18 cellular contexts compared by ENCODE assay signal in the genomic region with DNA sequence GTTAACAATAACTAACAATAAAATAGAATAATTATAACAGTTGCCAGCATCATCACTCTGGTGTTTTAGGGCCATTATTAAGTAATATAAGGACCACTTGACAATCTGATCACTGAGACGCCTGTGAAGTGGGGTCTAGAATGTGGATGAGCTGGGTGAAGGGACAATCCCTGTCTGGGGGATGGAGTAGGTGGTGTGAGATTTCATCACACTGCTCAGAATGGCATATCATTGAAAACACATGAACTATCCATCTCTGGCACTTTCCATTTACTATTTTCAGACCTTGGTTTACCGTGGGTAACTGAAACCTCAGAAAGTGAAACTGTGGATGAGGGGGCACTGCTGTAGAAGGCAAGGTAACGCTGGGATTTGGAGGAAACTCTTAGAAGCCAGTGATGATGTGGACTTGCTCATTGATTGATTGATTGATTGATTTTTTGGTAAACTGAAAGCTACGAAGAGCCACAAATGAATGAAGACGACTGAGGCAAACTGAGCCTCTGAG.
DNase-seq lines count a peak whose midpoint lies in the region; TF ChIP-seq lines count a peak whose summit lies in the region.
"Had no signal": no experiment of that assay in that cellular context is flagged by ENCODE, and none has a peak within 500 bp of the region (broad histone marks: within the 10 kb centered on the region; RNA-seq: fewer than 3 reads in every experiment).

No MANE protein-coding gene starts in this region.

- no peaks in the 10 kb centered on the region for H3K27me3 ChIP-seq in GM23248 (replicated peaks; ENCODE audit: insufficient read depth)
- H3K27me3 ChIP-seq in SJSA1 (replicated peaks): no peaks in the 10 kb centered on the region
- H3K27me3 ChIP-seq in A673 (replicated peaks; ENCODE audit: insufficient read depth, low read depth, low read length, poor library complexity): peaks cover 19% of the 10 kb centered on the region

- peak overlapping the region; percentile 88 for H3K27ac ChIP-seq in GM23248
- peak overlapping the region; percentile 84 for H3K27ac ChIP-seq in SJSA1
- no peak overlapping the region for H3K27ac ChIP-seq in A673 (ENCODE audit: low read depth, low read length, poor library complexity, severe bottlenecking)

- no peaks in the 10 kb centered on the region for H3K9me2 ChIP-seq in GM23248 (ENCODE audit: insufficient read depth)

- peak overlapping the region; percentile 57 for H3K27ac Mint-ChIP-seq in stimulated activated naive CD8-positive, alpha-beta T cell treated with anti-CD3 and anti-CD28 coated beads, Interleukin-15, Interleukin-2, amounts not matched to agents 100 ng/mL and 50 ng/mL, for 24 hours
- H3K27ac Mint-ChIP-seq: activated CD4-positive, alpha-beta T cell treated with anti-CD3 and anti-CD28 coated beads, Interleukin-2, amount 10 ng/mL, durations not matched to agents 24 days and 14 days; activated naive CD4-positive, alpha-beta T cell treated with anti-CD3 and anti-CD28 coated beads, Interleukin-2, amount 50 U/mL, for 24 hours; progenitor cell of endocrine pancreas; T-cell had no signal

- H3K9me3 Mint-ChIP-seq in stimulated activated naive CD8-positive, alpha-beta T cell treated with anti-CD3 and anti-CD28 coated beads, Interleukin-15, Interleukin-2, amounts not matched to agents 100 ng/mL and 50 ng/mL, for 24 hours: no peaks in the 10 kb centered on the region
- H3K9me3 Mint-ChIP-seq: activated CD4-positive, alpha-beta T cell treated with anti-CD3 and anti-CD28 coated beads, Interleukin-2, amount 10 ng/mL, durations not matched to agents 24 days and 14 days; activated naive CD4-positive, alpha-beta T cell treated with anti-CD3 and anti-CD28 coated beads, Interleukin-2, amount 50 U/mL, for 24 hours; nephron progenitor cell; T-cell had no signal

- in situ Hi-C loops in GM23248 (cut with MboI): no loop called here

- WGBS in GM23248 (ENCODE audit: low coverage in 1 of 2, low lambda C conversion rate in 2 of 2, missing lambda C conversion rate in 2 of 2), 2 experiments: 48 to 51% methylated on average over 5 of the region's 5 CpGs

- H3K4me2 ChIP-seq in GM23248 (ENCODE audit: unreplicated experiment): peak overlapping the region; percentile 64

- POLR2A ChIA-PET in A673 (lab: Charles Lee; ENCODE audit: low non-redundant PET): no interaction called here

- CTCF ChIA-PET in A673 (lab: Charles Lee): no interaction called here

- intact Hi-C loops in A673 (cut with micrococcal nuclease; ENCODE audit: unreplicated experiment): no loop called here

- H3K4me3 ChIP-seq in GM23248 (peak overlapping the region; percentile 20; the same call in 1 of the 2 replicates), SJSA1 (no peak overlapping the region), fibroblast of mammary gland (ENCODE audit: control insufficient read depth, low read depth, low read length) (no peak overlapping the region), A673 (ENCODE audit: low read depth, low read length, poor library complexity, severe bottlenecking) (no peak overlapping the region)

- H3K36me3 Mint-ChIP-seq in stimulated activated naive CD8-positive, alpha-beta T cell treated with anti-CD3 and anti-CD28 coated beads, Interleukin-15, Interleukin-2, amounts not matched to agents 100 ng/mL and 50 ng/mL, for 24 hours (ENCODE audit: low read depth): no peaks in the 10 kb centered on the region
- H3K36me3 Mint-ChIP-seq: activated naive CD4-positive, alpha-beta T cell treated with anti-CD3 and anti-CD28 coated beads, Interleukin-2, amount 50 U/mL, for 24 hours; T-cell had no signal

- TF ChIP-seq CTCF in fibroblast of mammary gland (conservative IDR thresholded peaks at IDR 0.05; ENCODE audit: control insufficient read depth, insufficient read depth, low read depth, low read length) (no peak), A673 (conservative IDR thresholded peaks at IDR 0.05; ENCODE audit: low read depth, low read length) (no peak)

- H3K9me3 ChIP-seq in GM23248 (ENCODE audit: low read depth) (no peaks in the 10 kb centered on the region), SJSA1 (replicated peaks) (no peaks in the 10 kb centered on the region), A673 (ENCODE audit: low read depth, low read length, poor library complexity, severe bottlenecking) (no peaks in the 10 kb centered on the region)
- H3K9me3 ChIP-seq: BE2C had no signal

- peak overlapping the region; percentile 1 for H3K4me3 Mint-ChIP-seq in stimulated activated naive CD8-positive, alpha-beta T cell treated with anti-CD3 and anti-CD28 coated beads, Interleukin-15, Interleukin-2, amounts not matched to agents 100 ng/mL and 50 ng/mL, for 24 hours
- H3K4me3 Mint-ChIP-seq: activated CD4-positive, alpha-beta T cell treated with anti-CD3 and anti-CD28 coated beads, Interleukin-2, amount 10 ng/mL, durations not matched to agents 24 days and 14 days; activated naive CD4-positive, alpha-beta T cell treated with anti-CD3 and anti-CD28 coated beads, Interleukin-2, amount 50 U/mL, for 24 hours; nephron progenitor cell; T-cell had no signal

- no peaks in the 10 kb centered on the region for H3K27me3 Mint-ChIP-seq in stimulated activated naive CD8-positive, alpha-beta T cell treated with anti-CD3 and anti-CD28 coated beads, Interleukin-15, Interleukin-2, amounts not matched to agents 100 ng/mL and 50 ng/mL, for 24 hours
- H3K27me3 Mint-ChIP-seq: activated CD4-positive, alpha-beta T cell treated with anti-CD3 and anti-CD28 coated beads, Interleukin-2, amount 10 ng/mL, durations not matched to agents 24 days and 14 days had no signal

- H3K79me2 ChIP-seq in GM23248 (ENCODE audit: insufficient read depth): no peaks in the 10 kb centered on the region

- no peaks in the 10 kb centered on the region for H4K20me1 ChIP-seq in GM23248 (ENCODE audit: insufficient read depth)

- H3F3A ChIP-seq in GM23248 (ENCODE audit: insufficient read depth): peaks cover 22% of the 10 kb centered on the region

- H3K4me1 ChIP-seq in GM23248 (ENCODE audit: insufficient read depth) (peaks cover 27% of the 10 kb centered on the region), SJSA1 (replicated peaks) (peaks cover 25% of the 10 kb centered on the region), A673 (ENCODE audit: insufficient read depth, low read length, poor library complexity, severe bottlenecking) (no peaks in the 10 kb centered on the region)
- H3K4me1 ChIP-seq: BE2C had no signal

- BruUV-seq in A673 (replicated peaks; lab: Mats Ljungman, UMichigan): no TSS peak

- peak overlapping the region; percentile 72 for H3K9ac ChIP-seq in GM23248

- no peaks in the 10 kb centered on the region for H3K36me3 ChIP-seq in GM23248 (ENCODE audit: low read depth)
- H3K36me3 ChIP-seq in SJSA1: no peaks in the 10 kb centered on the region
- no peaks in the 10 kb centered on the region for H3K36me3 ChIP-seq in A673 (ENCODE audit: insufficient read depth, low read length, poor library complexity, severe bottlenecking)
- H3K36me3 ChIP-seq: BE2C had no signal

- H2AFZ ChIP-seq in GM23248: no peak overlapping the region

- DNase-seq in GM23248 (no peak), SJSA1 (ENCODE audit: low read depth in 1 of 2, low spot score in 2 of 2) (no peak), fibroblast of mammary gland (ENCODE audit: low read depth) (peak; percentile 30), NCI-H1694 (lab: John Stamatoyannopoulos, UW) (no peak), A673 (ENCODE audit: low spot score) (no peak), KG1 (lab: John Stamatoyannopoulos, UW) (no peak)
- DNase-seq: activated CD4-positive, alpha-beta T cell treated with anti-CD3 and anti-CD28 coated beads, Interleukin-2, amount 10 ng/mL, durations not matched to agents 24 days and 14 days; activated T-cell treated with anti-CD3 and anti-CD28 coated beads for 4 hours; BE2C; mesendoderm; NCI-H1105 treated with DMSO at 0.1 percent for 48 hours; NCI-H526; nephron progenitor cell; stimulated activated CD8-positive, alpha-beta memory T cell treated with anti-CD3 and anti-CD28 coated beads, Interleukin-4, amount 100 ng/mL, for 48 hours had no signal

- H3K4me1 Mint-ChIP-seq in stimulated activated naive CD8-positive, alpha-beta T cell treated with anti-CD3 and anti-CD28 coated beads, Interleukin-15, Interleukin-2, amounts not matched to agents 100 ng/mL and 50 ng/mL, for 24 hours (ENCODE audit: low read depth): peaks cover 19% of the 10 kb centered on the region
- H3K4me1 Mint-ChIP-seq: activated naive CD4-positive, alpha-beta T cell treated with anti-CD3 and anti-CD28 coated beads, Interleukin-2, amount 50 U/mL, for 24 hours; T-cell had no signal
